7 cellular contexts compared by ENCODE assay signal in genomic region chr1:207751463-207751789, GRCh38. TPM values are rescaled to one million over a fixed set of nuclear protein-coding genes. Genes with fewer than 3 reads are reported as not detected.
DNase-seq lines count a peak whose midpoint lies in the region; ATAC-seq and TF ChIP-seq lines count a peak whose summit lies in the region.
"Not testable (repeated sequence)": the region's sequence is repeated elsewhere in the genome, so short reads cannot be mapped to it uniquely, and the experiment has no call there.

No MANE protein-coding gene starts in this region.

- H3K9me3 Mint-ChIP-seq in activated naive CD8-positive, alpha-beta T cell treated with anti-CD3 and anti-CD28 coated beads, Interleukin-2, amount 50 U/mL, for 24 hours, result not testable (repeated sequence)

- H3K9me3 ChIP-seq in Peyer's patch, right lobe of liver: not testable (repeated sequence)

- H3K4me1 Mint-ChIP-seq in activated naive CD8-positive, alpha-beta T cell treated with anti-CD3 and anti-CD28 coated beads, Interleukin-2, amount 50 U/mL, for 24 hours, result peaks cover 68% of the 10 kb centered on the region

- H3K4me3 Mint-ChIP-seq in activated naive CD8-positive, alpha-beta T cell treated with anti-CD3 and anti-CD28 coated beads, Interleukin-2, amount 50 U/mL, for 24 hours, result peak overlapping the region; percentile 99

- not testable (repeated sequence) for H3K36me3 Mint-ChIP-seq in activated naive CD8-positive, alpha-beta T cell treated with anti-CD3 and anti-CD28 coated beads, Interleukin-2, amount 50 U/mL, for 24 hours (ENCODE audit: low read depth)

- H3K27ac Mint-ChIP-seq in activated naive CD8-positive, alpha-beta T cell treated with anti-CD3 and anti-CD28 coated beads, Interleukin-2, amount 50 U/mL, for 24 hours, result peak overlapping the region; percentile 95

- not testable (repeated sequence) for TF ChIP-seq CTCF in Peyer's patch (IDR thresholded peaks at IDR 0.05); right lobe of liver (IDR thresholded peaks at IDR 0.05)

- H3K4me1 ChIP-seq in Peyer's patch (peaks cover 0 to 51% (median 7%) of the 10 kb centered on the region in 4 donors), right lobe of liver (peaks cover 0 to 44% (median 15%) of the 10 kb centered on the region in 4 donors), rectal smooth muscle tissue (ENCODE audit: control insufficient read depth, insufficient read depth, low read length) (peaks cover 12% of the 10 kb centered on the region)

- H3K27ac ChIP-seq in Peyer's patch (peak overlapping the region; percentile 83 to 97 (median 90)), epithelial cell of prostate (peak overlapping the region; percentile 91), right lobe of liver (peak overlapping the region; percentile 77 to 96 (median 84)), rectal smooth muscle tissue (ENCODE audit: low read depth, low read length) (peak overlapping the region; percentile 88)

- H3K9ac ChIP-seq in rectal smooth muscle tissue (ENCODE audit: low read length), result peak overlapping the region; percentile 38

- not testable (repeated sequence) for DNase-seq in Peyer's patch; activated naive CD8-positive, alpha-beta T cell treated with anti-CD3 and anti-CD28 coated beads, Interleukin-2, amount 50 U/mL, for 24 hours; epithelial cell of prostate (ENCODE audit: low read depth, low spot score); right lobe of liver

- peak; percentile 10 for ATAC-seq in GM18511 (IDR thresholded peaks at IDR 0.05; ENCODE audit: unreplicated experiment)
- ATAC-seq in HG03045 (IDR thresholded peaks at IDR 0.05; ENCODE audit: unreplicated experiment), result peak; percentile 3
- not testable (repeated sequence) for ATAC-seq in activated naive CD8-positive, alpha-beta T cell treated with anti-CD3 and anti-CD28 coated beads, Interleukin-2, amount 50 U/mL, for 24 hours
- peak in 2 of 4 donors; percentile 1 to 9 for ATAC-seq in right lobe of liver

- intact Hi-C loops in right lobe of liver (cut with DNase I), result not testable (repeated sequence)

- not testable (repeated sequence) for H3K27me3 Mint-ChIP-seq in activated naive CD8-positive, alpha-beta T cell treated with anti-CD3 and anti-CD28 coated beads, Interleukin-2, amount 50 U/mL, for 24 hours

- 13% methylated on average over 7 of the region's 7 CpGs for WGBS in right lobe of liver (ENCODE audit: insufficient coverage, low coverage, low lambda C conversion rate, missing lambda C conversion rate)

- H3K27me3 ChIP-seq in Peyer's patch; right lobe of liver; rectal smooth muscle tissue (ENCODE audit: control insufficient read depth, insufficient read depth, low read length): not testable (repeated sequence)

- not testable (repeated sequence) for TF ChIP-seq POLR2A in Peyer's patch (IDR thresholded peaks at IDR 0.05); right lobe of liver (IDR thresholded peaks at IDR 0.05)

- not testable (repeated sequence) for H3K36me3 ChIP-seq in Peyer's patch; right lobe of liver; rectal smooth muscle tissue (ENCODE audit: control insufficient read depth, insufficient read depth, low read length)

- H3K4me3 ChIP-seq in Peyer's patch, result peak overlapping the region; percentile 73 to 93 (median 74)
- H3K4me3 ChIP-seq in right lobe of liver, result peak overlapping the region; percentile 22 to 91 (median 76)
- peak overlapping the region; percentile 70 for H3K4me3 ChIP-seq in rectal smooth muscle tissue (ENCODE audit: low read length)

RNA-seq across cellular contexts. Expression of gene CD46, which starts 0.4 kb away (rescaled TPM):
- total RNA-seq in Peyer's patch, result 100 to 1,000 TPM; 102 to 204 (median 176) TPM
- total RNA-seq in right lobe of liver, result 100 to 1,000 TPM in 5 of 6 experiments, 10 to 100 TPM in 1; 99.3 to 133 (median 114) TPM
